Comparison of ENCODE assay signal across 22 cellular contexts in the genomic region with DNA sequence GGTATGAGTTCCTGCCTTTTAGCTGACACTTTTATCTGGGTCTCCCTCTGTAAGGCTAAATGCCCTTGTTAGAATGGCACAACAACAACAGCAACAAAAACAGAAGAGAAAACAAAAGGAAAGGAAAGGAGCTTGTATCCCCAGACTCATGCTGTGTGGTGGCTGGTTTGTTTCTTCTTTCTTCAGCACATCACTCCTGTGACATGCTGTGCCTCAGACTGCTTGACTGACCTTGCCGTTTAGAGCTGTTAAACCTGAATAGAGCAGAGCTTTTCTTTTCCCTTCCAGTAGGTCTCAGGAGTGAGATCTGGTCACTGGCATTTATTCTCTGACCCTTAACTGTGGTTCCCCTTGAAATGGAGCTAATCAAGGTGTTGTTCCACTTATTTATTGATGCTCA. TPM values are rescaled to one million over a fixed set of nuclear protein-coding genes. Genes with fewer than 3 reads are reported as not detected.
DNase-seq lines count a peak whose midpoint lies in the region; ATAC-seq, FAIRE-seq and TF ChIP-seq lines count a peak whose summit lies in the region.
"Had no signal": no experiment of that assay in that cellular context is flagged by ENCODE, and none has a peak within 500 bp of the region (broad histone marks: within the 10 kb centered on the region; RNA-seq: fewer than 3 reads in every experiment).

No MANE protein-coding gene starts in this region.

- no peak for TF ChIP-seq POLR2A in H1 (IDR thresholded peaks at IDR 0.05; ENCODE audit: control extremely low read depth in 1 of 2, low read depth in 2 of 2, low read length in 2 of 2)

- no peaks in the 10 kb centered on the region for H3K36me3 Mint-ChIP-seq in H9 (ENCODE audit: insufficient read depth in 1 of 3, low read depth in 3 of 3)
- H3K36me3 Mint-ChIP-seq: CD8-positive, alpha-beta memory T cell had no signal

- no peak overlapping the region for H3T11ph ChIP-seq in H9 (ENCODE audit: low read length)

- H3K79me1 ChIP-seq in H9 (ENCODE audit: insufficient read depth, low read depth, low read length, poor library complexity, severe bottlenecking), result peaks cover 4% of the 10 kb centered on the region
- no peaks in the 10 kb centered on the region for H3K79me1 ChIP-seq in H1 (ENCODE audit: low read depth, low read length)
- no peaks in the 10 kb centered on the region for H3K79me1 ChIP-seq in mesendoderm (ENCODE audit: low read length)

- H3K9me3 Mint-ChIP-seq in H9, result no peaks in the 10 kb centered on the region

- H3K27ac ChIP-seq in H9 (ENCODE audit: insufficient read length, low read depth, low read length) (no peak overlapping the region), H1 (ENCODE audit: low read depth, low read length) (no peak overlapping the region), mesendoderm (ENCODE audit: low read depth, low read length) (no peak overlapping the region)
- H3K27ac ChIP-seq: RWPE1 had no signal

- H3K27me3 Mint-ChIP-seq in H9 (ENCODE audit: low read depth), result no peaks in the 10 kb centered on the region

- H3K4me3 Mint-ChIP-seq in H9, result 0 out of 5 replicates have a peak overlapping the region, but pooled peaks of 1 of the 2 experiments have one; percentile 31
- H3K4me3 Mint-ChIP-seq: CD8-positive, alpha-beta memory T cell had no signal

- no peak overlapping the region for H3K4me3 ChIP-seq in H1 (ENCODE audit: extremely low read depth in 1 of 4, insufficient read depth in 2 of 4, low read depth in 3 of 4, low read length in 4 of 4)
- no peak overlapping the region for H3K4me3 ChIP-seq in mesendoderm (ENCODE audit: low read length)
- H3K4me3 ChIP-seq: MG63 had no signal

- H2AFZ ChIP-seq in H9 (ENCODE audit: low read length) (no peak overlapping the region), H1 (ENCODE audit: low read length) (no peak overlapping the region)

- TF ChIP-seq CTCF in H9 (conservative IDR thresholded peaks at IDR 0.05) (no peak), H1 (IDR thresholded peaks at IDR 0.05; ENCODE audit: control extremely low read depth in 1 of 3, insufficient read depth in 1 of 3, low read depth in 1 of 3, low read length in 3 of 3) (no peak)

- H2BK12ac ChIP-seq in H9 (ENCODE audit: insufficient read length, low read depth, low read length) (no peak overlapping the region), H1 (ENCODE audit: low read depth, low read length) (no peak overlapping the region)

- no peaks in the 10 kb centered on the region for H3K79me2 ChIP-seq in H9 (ENCODE audit: insufficient read depth, low read length)
- H3K79me2 ChIP-seq in H1 (ENCODE audit: control insufficient read depth in 1 of 2, insufficient read depth in 2 of 2, low read length in 2 of 2), result 0 out of 4 replicates have a peak, but pooled peaks cover 0 to 3% of the 10 kb centered on the region in 2 experiments
- no peaks in the 10 kb centered on the region for H3K79me2 ChIP-seq in mesendoderm (ENCODE audit: control insufficient read depth, insufficient read depth, low read length)

- H2BK5ac ChIP-seq in H9 (ENCODE audit: insufficient read length, low read length) (no peak overlapping the region), H1 (ENCODE audit: low read depth, low read length) (no peak overlapping the region), mesendoderm (ENCODE audit: low read length) (no peak overlapping the region)

- H3K4me1 ChIP-seq in H9 (ENCODE audit: insufficient read depth, low read length), result no peaks in the 10 kb centered on the region
- H3K4me1 ChIP-seq in H1 (replicated peaks in 1 of 4; ENCODE audit: control insufficient read depth in 3 of 4, insufficient read depth in 4 of 4, low read length in 3 of 4), result peaks cover 0 to 8% (median 3%) of the 10 kb centered on the region in 4 experiments; a peak in 3 of 7 replicates
- H3K4me1 ChIP-seq in mesendoderm (ENCODE audit: control insufficient read depth, low read depth, low read length), result peaks cover 1% of the 10 kb centered on the region

- DNase-seq in G401 (ENCODE audit: low spot score) (peak; percentile 72), H9 (peak; percentile 56), H1 (ENCODE audit: low read depth in 1 of 2, low spot score in 2 of 2) (peak in 1 of 2 experiments; percentile 48), mesendoderm (peak; percentile 64), RCC 7860 (ENCODE audit: low spot score) (no peak), frontal cortex (ENCODE audit: low spot score in 2 of 2) (no peak)
- no peak for DNase-seq in activated naive CD4-positive, alpha-beta T cell treated with Interleukin-2 at 50 U/mL for 16 hours
- DNase-seq: ACHN; CD8-positive, alpha-beta memory T cell; DMS79 treated with DMSO at 0.1 percent for 48 hours; Kasumi-1; MG63; NCI-H1048; NCI-H2029 treated with DMSO at 0.1 percent for 48 hours; NCI-H446 treated with DMSO at 0.1 percent for 48 hours; NCI-H774; SIG-M5 had no signal

- H4K91ac ChIP-seq in H9 (ENCODE audit: insufficient read length, low read depth, low read length) (no peak overlapping the region), H1 (replicated peaks; ENCODE audit: insufficient read length, low read length) (no peak overlapping the region)

- H3K23ac ChIP-seq in H9 (ENCODE audit: insufficient read length, low read depth, low read length) (no peak overlapping the region), H1 (ENCODE audit: insufficient read length) (no peak overlapping the region), mesendoderm (ENCODE audit: low read length) (no peak overlapping the region)

- FAIRE-seq in H1 (lab: Jason Lieb, UNC), result peak; percentile 96
- FAIRE-seq in RCC 7860 (lab: Jason Lieb, UNC), result no peak
- FAIRE-seq in frontal cortex (lab: Jason Lieb, UNC), result no peak
- FAIRE-seq: G401.6 had no signal

- no peak overlapping the region for H2AK5ac ChIP-seq in H9 (ENCODE audit: insufficient read length, low read length)
- H2AK5ac ChIP-seq in H1 (ENCODE audit: low read depth, low read length), result no peak overlapping the region
- no peak overlapping the region for H2AK5ac ChIP-seq in mesendoderm (ENCODE audit: low read length)

- H3K4me2 ChIP-seq in H9 (ENCODE audit: insufficient read depth, insufficient read length, low read length) (no peak overlapping the region), H1 (ENCODE audit: insufficient read depth in 1 of 2, low read depth in 2 of 2, low read length in 2 of 2) (peak overlapping the region in 1 of 2 experiments; percentile 3; a peak in 1 of 4 replicates), mesendoderm (ENCODE audit: low read length) (no peak overlapping the region)

- no peak overlapping the region for H2BK15ac ChIP-seq in H9 (ENCODE audit: low read depth, low read length)
- H2BK15ac ChIP-seq in H1 (ENCODE audit: low read length), result no peak overlapping the region
- no peak overlapping the region for H2BK15ac ChIP-seq in mesendoderm (replicated peaks; ENCODE audit: low read depth)

- peak overlapping the region in 2 of 3 experiments; percentile 42 to 77; a peak in 3 of 7 replicates for H3K27ac Mint-ChIP-seq in H9
- H3K27ac Mint-ChIP-seq: CD8-positive, alpha-beta memory T cell had no signal

- H3K56ac ChIP-seq in H9 (ENCODE audit: insufficient read length, low read depth, low read length) (no peak overlapping the region), H1 (replicated peaks; ENCODE audit: insufficient read length, low read depth, low read length) (no peak overlapping the region), mesendoderm (ENCODE audit: low read length) (no peak overlapping the region)

- H2BK20ac ChIP-seq in H9 (ENCODE audit: low read depth, low read length, poor library complexity, severe bottlenecking) (no peak overlapping the region), H1 (ENCODE audit: low read length) (no peak overlapping the region)

- no peaks in the 10 kb centered on the region for H4K20me1 ChIP-seq in H9 (ENCODE audit: control insufficient read depth, insufficient read depth, insufficient read length)
- no peaks in the 10 kb centered on the region for H4K20me1 ChIP-seq in H1 (replicated peaks in 1 of 2; ENCODE audit: control insufficient read depth in 1 of 2, insufficient read depth in 2 of 2, low read length in 2 of 2)

- H3K14ac ChIP-seq in H9 (ENCODE audit: insufficient read depth, low read length) (no peak overlapping the region), H1 (ENCODE audit: insufficient read length) (no peak overlapping the region)

- no peak for TF ChIP-seq EP300 in H1 (IDR thresholded peaks at IDR 0.05; ENCODE audit: borderline replicate concordance in 1 of 2, low read depth in 2 of 2, low read length in 2 of 2)

- CTCF ChIA-PET in H1 (lab: Charles Lee; ENCODE audit: partially characterized antibody), result interaction anchor here (1.1 to 1.3 kb wide), 3 partner anchors 17 to 484 kb away, joined by 3 read pairs; no protein-coding TSS in a partner anchor

- H3K36me3 ChIP-seq in H1 (ENCODE audit: control insufficient read depth in 2 of 4, insufficient read depth in 4 of 4, low read length in 3 of 4) (no peaks in the 10 kb centered on the region), mesendoderm (ENCODE audit: control insufficient read depth, insufficient read depth, low read length) (no peaks in the 10 kb centered on the region)
- H3K36me3 ChIP-seq: MG63 had no signal

- no CpG with 5 or more reads among the region's 1 CpG for WGBS in H9 (ENCODE audit: extremely low coverage, insufficient read length, low lambda C conversion rate)
- WGBS in H1 (ENCODE audit: extremely low coverage in 1 of 2, insufficient coverage in 1 of 2, insufficient read length in 1 of 2, insufficient replicate concordance in 2 of 2, low coverage in 1 of 2, low lambda C conversion rate in 2 of 2, missing lambda C conversion rate in 1 of 2), 2 experiments, result 38% methylated on average over 1 of the region's 1 CpG; no CpG with 5 or more reads in 1 of the 2 experiments
- no CpG with 5 or more reads among the region's 1 CpG for WGBS in mesendoderm (ENCODE audit: extremely low coverage, insufficient coverage, low lambda C conversion rate)

- H4K5ac ChIP-seq in H9 (ENCODE audit: insufficient read length, low read depth, low read length), result no peak overlapping the region
- no peak overlapping the region for H4K5ac ChIP-seq in H1 (ENCODE audit: insufficient read length, low read depth, low read length)
- no peak overlapping the region for H4K5ac ChIP-seq in mesendoderm (ENCODE audit: low read length)

- H3K9me3 ChIP-seq in H9 (ENCODE audit: control insufficient read depth, low read depth, low read length) (no peaks in the 10 kb centered on the region), H1 (ENCODE audit: insufficient read depth in 2 of 2, low read depth in 1 of 2, low read length in 1 of 2) (no peaks in the 10 kb centered on the region)
- H3K9me3 ChIP-seq: MG63 had no signal

- in situ Hi-C loops in G401 (cut with HindIII; ENCODE audit: low sequenced_read_pairs), result no loop called here

- H3K27me3 ChIP-seq in H9 (ENCODE audit: insufficient read depth, low read length), result no peaks in the 10 kb centered on the region
- H3K27me3 ChIP-seq in H1 (replicated peaks in 1 of 4; ENCODE audit: control insufficient read depth in 3 of 4, extremely low read depth in 1 of 4, insufficient read depth in 3 of 4, low read length in 3 of 4), result peaks cover 0 to 1% (median 0%) of the 10 kb centered on the region in 4 experiments; a peak in 1 of 7 replicates
- no peaks in the 10 kb centered on the region for H3K27me3 ChIP-seq in mesendoderm (ENCODE audit: insufficient read depth, low read length, poor library complexity)
- H3K27me3 ChIP-seq: MG63 had no signal

- H3K9ac ChIP-seq in H9 (ENCODE audit: extremely low read depth, insufficient read length, low read length) (no peak overlapping the region), H1 (replicated peaks in 1 of 4; ENCODE audit: extremely low read depth in 1 of 4, low read depth in 3 of 4, low read length in 3 of 4) (no peak overlapping the region), mesendoderm (ENCODE audit: low read length) (no peak overlapping the region)

- TF ChIP-seq RAD21 in H1 (IDR thresholded peaks at IDR 0.05 in 1 of 2, conservative IDR thresholded peaks at IDR 0.05 in 1 of 2; ENCODE audit: low read depth in 2 of 2, low read length in 2 of 2), result peak in 1 of 2 experiments; percentile 21; a peak in 1 of 4 replicates

- H3K18ac ChIP-seq in H9 (ENCODE audit: insufficient read length, low read depth, low read length) (no peak overlapping the region), H1 (ENCODE audit: extremely low read depth, low read length) (no peak overlapping the region), mesendoderm (ENCODE audit: low read length) (no peak overlapping the region)

- H3K4ac ChIP-seq in H9 (ENCODE audit: low read depth, low read length) (no peak overlapping the region), H1 (replicated peaks; ENCODE audit: insufficient read length, low read depth, low read length) (no peak overlapping the region), mesendoderm (ENCODE audit: low read depth, low read length) (no peak overlapping the region)

- H2BK120ac ChIP-seq in H9 (ENCODE audit: low read depth, low read length, poor library complexity, severe bottlenecking) (no peak overlapping the region), H1 (replicated peaks; ENCODE audit: low read depth, low read length) (no peak overlapping the region), mesendoderm (ENCODE audit: low read depth, low read length) (no peak overlapping the region)

- no peaks in the 10 kb centered on the region for H3K23me2 ChIP-seq in H9 (ENCODE audit: insufficient read length, low read depth, low read length, poor library complexity, severe bottlenecking)
- no peaks in the 10 kb centered on the region for H3K23me2 ChIP-seq in H1 (ENCODE audit: low read depth, low read length)

- POLR2A ChIA-PET in H1 (lab: Charles Lee; ENCODE audit: partially characterized antibody), result interaction anchor here (1.7 kb wide), 1 partner anchor 19 kb away, joined by 11 read pairs; a partner anchor contains a TSS

- ATAC-seq in GM19035 (IDR thresholded peaks at IDR 0.05; ENCODE audit: unreplicated experiment), result no peak
- ATAC-seq: HCT116 had no signal

- H3K4me1 Mint-ChIP-seq in H9, result peaks cover 20 to 21% of the 10 kb centered on the region in 2 experiments
- H3K4me1 Mint-ChIP-seq: CD8-positive, alpha-beta memory T cell had no signal

- H4K8ac ChIP-seq in H9 (replicated peaks; ENCODE audit: insufficient read length, low read depth, low read length) (no peak overlapping the region), H1 (ENCODE audit: extremely low read depth, insufficient read depth, low read length) (no peak overlapping the region), mesendoderm (ENCODE audit: low read depth, low read length) (no peak overlapping the region)

RNA-seq across cellular contexts. Expression of a gene that starts 18.9 kb away (rescaled TPM):
- 10.5 and 22.8 TPM in 2 replicates for total RNA-seq in G401 (2014; rRNA removed; shearing (Covaris generic))
- total RNA-seq in H9 (2021), result 6.6 and 6.7 TPM in 2 replicates
- total RNA-seq in H1 (2021; fragmentation: NEBNext Ultra II Directional; extraction: Animal tissue kit (Norgen Biotek cat#: 25700)), result 9.6 and 10.4 TPM in 2 replicates
- 1.4 and 3.2 TPM in 2 replicates for polyA plus RNA-seq in H1 (2011; rRNA removed)
- 3.1 TPM for polyA plus RNA-seq in H1 (2011; cell fraction: cytosol; rRNA removed)
- 1.8 TPM for polyA plus RNA-seq in H1 (2011; cell fraction: nucleus; rRNA removed)
- 4.1 to 6.2 TPM (median 4.7 TPM) in 4 replicates for polyA plus RNA-seq in H1 (2012, experiment 1 of 2)
- polyA plus RNA-seq in H1 (2012, experiment 2 of 2), result 1.7 TPM
- 5.5 TPM for polyA plus RNA-seq in H1 (2013, experiment 1 of 2)
- polyA plus RNA-seq in H1 (2013, experiment 2 of 2), result 5.5 TPM
- 4.2 and 5.1 TPM in 2 replicates for polyA minus RNA-seq in H1 (2011; rRNA and poly(A)+ RNA removed)
- 3.7 TPM for polyA minus RNA-seq in H1 (2011; cell fraction: cytosol; rRNA and poly(A)+ RNA removed)
- polyA minus RNA-seq in H1 (2011; cell fraction: nucleus; rRNA and poly(A)+ RNA removed), result 13.4 TPM
- 9.1 TPM for polyA plus RNA-seq in mesendoderm (2013, experiment 1 of 2)
- 8.6 TPM for polyA plus RNA-seq in mesendoderm (2013, experiment 2 of 2)
- 18.8 TPM for total RNA-seq in frontal cortex
- total RNA-seq: CD8-positive, alpha-beta memory T cell; T-helper 1 cell treated with Interleukin-12 subunit alpha and Interleukin-12 subunit beta and Interleukin-4 antibody, amounts not matched to agents 30 ng/mL and 1 ng/mL, for 36 hours had no signal
- polyA plus RNA-seq: CD8-positive, alpha-beta memory T cell had no signal

Comparison
In these comparisons a context has a peak if more than half of its experiments do, and no peak if none do; other contexts are left out.
1. DNase-seq: peak in G401 (single experiment), H9 (single experiment) and mesendoderm (single experiment); none in RCC 7860 (single experiment), activated naive CD4-positive, alpha-beta T cell treated with Interleukin-2 at 50 U/mL for 16 hours (single experiment) and frontal cortex (0 of 2).